14 cellular contexts compared by ENCODE assay signal in the genomic region with DNA sequence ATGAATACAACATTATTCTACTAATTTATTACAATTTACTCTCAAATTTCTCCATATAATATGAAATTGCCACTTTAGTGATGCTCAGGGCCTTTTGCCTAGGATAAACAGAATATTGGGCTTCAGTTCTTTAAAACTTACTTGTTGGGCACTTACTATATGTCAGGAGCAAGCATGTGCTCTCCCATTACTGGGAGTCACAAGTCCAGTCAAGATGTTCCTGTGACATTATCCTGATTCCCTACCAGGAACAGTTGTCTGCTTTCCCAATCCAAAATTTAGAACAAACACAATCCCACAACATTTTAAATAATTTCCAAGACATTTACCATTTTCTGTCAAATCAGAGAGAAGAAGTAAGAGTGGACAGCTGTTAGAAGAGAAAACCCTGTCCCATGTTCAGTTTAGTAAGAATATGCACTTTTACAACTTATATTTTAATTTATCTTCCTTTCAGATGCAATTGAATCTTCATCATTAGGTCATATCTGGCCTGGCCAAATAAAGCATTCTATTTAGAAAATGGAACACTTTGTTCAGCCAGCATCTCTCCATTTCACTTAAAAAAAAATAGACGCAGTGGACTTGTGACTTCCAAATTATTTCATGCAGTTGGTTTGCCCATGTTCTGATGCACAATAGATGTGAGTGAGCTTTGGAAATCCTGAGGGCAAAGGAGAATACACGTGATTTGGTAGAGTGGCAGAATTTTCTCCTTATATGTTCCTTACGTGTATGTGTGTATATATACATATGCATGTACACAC.
"Had no signal": no experiment of that assay in that cellular context is flagged by ENCODE, and none has a peak within 500 bp of the region (broad histone marks: within the 10 kb centered on the region; RNA-seq: fewer than 3 reads in every experiment).

No MANE protein-coding gene starts in this region.

- H3K36me3 ChIP-seq: thoracic aorta, transverse colon had no signal

- H3K27me3 ChIP-seq: transverse colon had no signal

- H3K27ac ChIP-seq: coronary artery, thoracic aorta, transverse colon had no signal

- H3K4me3 ChIP-seq: coronary artery, thoracic aorta, transverse colon had no signal

- ATAC-seq: naive thymus-derived CD4-positive, alpha-beta T cell; stimulated activated effector memory CD8-positive, alpha-beta T cell treated with anti-CD3 and anti-CD28 coated beads, Interleukin-12 subunit alpha, Interleukin-12 subunit beta, amount 100 ng/mL, for 72 hours had no signal

- H3K4me1 ChIP-seq: transverse colon had no signal

- DNase-seq: central memory CD4-positive, alpha-beta T cell; effector CD4-positive, alpha-beta T cell; endodermal cell; erythroblast; glutamatergic neuron; immature natural killer cell; naive thymus-derived CD4-positive, alpha-beta T cell; nephron progenitor cell; stimulated activated CD4-positive, alpha-beta T cell treated with anti-CD3 and anti-CD28 coated beads, Interleukin-4, amount 100 ng/mL, for 1 hour; stimulated activated CD8-positive, alpha-beta memory T cell treated with anti-CD3 and anti-CD28 coated beads, Interleukin-4, amount 100 ng/mL, for 48 hours; transverse colon had no signal

- H3K9me3 ChIP-seq: thoracic aorta, transverse colon had no signal
